ENCODE assay signal across 8 cellular contexts in genomic region chr19:679418-680286, GRCh38. TPM values are rescaled to one million over a fixed set of nuclear protein-coding genes. Genes with fewer than 3 reads are reported as not detected.
DNase-seq lines count a peak whose midpoint lies in the region; ATAC-seq and TF ChIP-seq lines count a peak whose summit lies in the region.

No MANE protein-coding gene starts in this region.

- H3K27ac ChIP-seq in OCI-LY3 (ENCODE audit: low read length): peak overlapping the region; percentile 78

- peak overlapping the region; percentile 37; the same call in 1 of the 2 replicates for H2AFZ ChIP-seq in OCI-LY3 (ENCODE audit: low read depth, low read length)

- peaks cover 9% of the 10 kb centered on the region for H3K79me2 ChIP-seq in OCI-LY3 (ENCODE audit: low read length)

- peak; percentile 16 for ATAC-seq in HG02678 (IDR thresholded peaks at IDR 0.05; ENCODE audit: unreplicated experiment)
- no peak for ATAC-seq in GM19397 (IDR thresholded peaks at IDR 0.05; ENCODE audit: unreplicated experiment)

- no peak for TF ChIP-seq CTCF in OCI-LY3 (IDR thresholded peaks at IDR 0.05; ENCODE audit: low read depth, low read length)
- TF ChIP-seq CTCF in astrocyte of the cerebellum (IDR thresholded peaks at IDR 0.05; ENCODE audit: low read depth, low read length, missing control alignments): no peak

- peak; percentile 22 to 24 for DNase-seq in NOMO-1 (lab: John Stamatoyannopoulos, UW; ENCODE audit: unreplicated experiment in 2 of 2)
- no peak for DNase-seq in NOMO-1 treated with dmso at 0.1 percent for 144 hours (lab: John Stamatoyannopoulos, UW; ENCODE audit: unreplicated experiment)
- peak; percentile 35 for DNase-seq in astrocyte of the cerebellum (ENCODE audit: low read depth)
- DNase-seq in hypothalamus (lab: John Stamatoyannopoulos, UW): peak in 35 of 51 donors; percentile 15 to 74 (median 54)
- peak; percentile 25 for DNase-seq in renal cortical epithelial cell (ENCODE audit: low read depth)

- peaks cover 3% of the 10 kb centered on the region; the same call in 1 of the 2 replicates for H4K20me1 ChIP-seq in OCI-LY3 (ENCODE audit: insufficient read depth, low read length)

- H3K4me1 ChIP-seq in OCI-LY3 (ENCODE audit: low read length): peaks cover 9% of the 10 kb centered on the region

- H3K4me3 ChIP-seq in OCI-LY3 (ENCODE audit: low read length) (peak overlapping the region; percentile 85), astrocyte of the cerebellum (ENCODE audit: low read depth, low read length) (peak overlapping the region; percentile 54)

- no peaks in the 10 kb centered on the region for H3K27me3 ChIP-seq in OCI-LY3 (ENCODE audit: low read depth, low read length)

- in situ Hi-C loops in astrocyte of the cerebellum (cut with HindIII; ENCODE audit: low sequenced_read_pairs): no loop called here

- no peaks in the 10 kb centered on the region for H3K9me3 ChIP-seq in OCI-LY3 (ENCODE audit: insufficient read depth, low read length)

- peak overlapping the region; percentile 95 for H3K4me2 ChIP-seq in OCI-LY3 (ENCODE audit: low read length)

- no peaks in the 10 kb centered on the region for H3K36me3 ChIP-seq in OCI-LY3 (replicated peaks; ENCODE audit: low read depth, low read length)

- H3K9ac ChIP-seq in OCI-LY3 (ENCODE audit: low read length): peak overlapping the region; percentile 96

RNA-seq across cellular contexts. Expression of gene FSTL3, which starts 3.5 kb away (rescaled TPM):
- 374 and 526 TPM in 2 replicates for total RNA-seq in renal cortical epithelial cell

RNA-seq across cellular contexts. Expression of gene PRSS57, which starts 15.6 kb away (rescaled TPM):
- total RNA-seq in renal cortical epithelial cell: not detected in 2 replicates

RNA-seq across cellular contexts. Expression of gene RNF126, which starts 16.6 kb away (rescaled TPM):
- 19.8 and 23.4 TPM in 2 replicates for total RNA-seq in renal cortical epithelial cell

RNA-seq across cellular contexts. Expression of gene PALM, which starts 29.1 kb away (rescaled TPM):
- 0.35 and 45.4 TPM in 2 replicates for total RNA-seq in renal cortical epithelial cell

RNA-seq across cellular contexts. Expression of gene FGF22, which starts 40.0 kb away (rescaled TPM):
- 0.10 TPM in 1 of 2 replicates, not detected in the other for total RNA-seq in renal cortical epithelial cell
